9 cellular contexts compared by ENCODE assay signal in the genomic region with DNA sequence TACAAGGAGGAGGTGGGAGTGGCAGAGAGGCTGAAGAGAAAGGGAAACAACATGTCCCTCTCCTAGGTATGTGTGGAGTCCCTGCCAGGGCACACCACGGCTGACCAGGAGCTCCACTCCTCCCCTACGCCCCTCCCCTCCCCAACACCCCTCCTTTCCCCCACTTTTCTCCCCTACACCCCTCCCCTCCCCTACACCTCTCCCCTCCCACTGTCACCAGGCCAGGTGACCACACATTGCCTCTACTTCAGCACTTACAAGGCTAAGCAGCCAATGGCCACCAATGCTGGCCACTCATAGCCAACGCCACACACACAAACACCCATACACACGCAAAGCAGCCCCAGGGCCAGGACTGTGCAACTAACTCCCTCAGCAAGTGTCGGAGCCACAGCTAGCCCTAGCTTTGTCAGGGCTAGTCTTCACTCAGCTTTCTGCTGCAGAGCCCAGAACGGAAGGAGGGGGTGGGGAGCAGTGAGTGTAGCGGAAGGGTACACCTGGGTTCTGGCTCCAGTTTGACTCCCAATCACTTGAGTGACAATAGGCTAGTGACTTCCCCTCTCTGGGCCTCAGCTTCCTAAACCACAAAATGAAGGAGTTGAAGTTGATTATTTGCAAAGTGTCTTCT. TPM values are rescaled to one million over a fixed set of nuclear protein-coding genes. Genes with fewer than 3 reads are reported as not detected.
DNase-seq lines count a peak whose midpoint lies in the region; ATAC-seq and TF ChIP-seq lines count a peak whose summit lies in the region.
"Had no signal": no experiment of that assay in that cellular context is flagged by ENCODE, and none has a peak within 500 bp of the region (broad histone marks: within the 10 kb centered on the region; RNA-seq: fewer than 3 reads in every experiment).

No MANE protein-coding gene starts in this region.

- peaks cover 45% of the 10 kb centered on the region for H3F3A ChIP-seq in SK-N-SH (replicated peaks; ENCODE audit: insufficient read depth)

- H3K4me2 ChIP-seq in SK-N-SH = peak overlapping the region; percentile 54

- H4K20me1 ChIP-seq in SK-N-SH (ENCODE audit: insufficient read depth) = peaks cover 100% of the 10 kb centered on the region

- no peak overlapping the region for H2AFZ ChIP-seq in SK-N-SH (ENCODE audit: low read depth)

- H3K4me1 ChIP-seq in SK-N-SH (ENCODE audit: control insufficient read depth in 1 of 2, insufficient read depth in 2 of 2, low read depth in 1 of 2, low read length in 1 of 2) = peaks cover 3 to 26% of the 10 kb centered on the region in 2 experiments; a peak in 3 of 4 replicates
- H3K4me1 ChIP-seq in uterus = peaks cover 10 to 23% of the 10 kb centered on the region in 2 donors

- H3K27ac ChIP-seq in SK-N-SH (ENCODE audit: low read depth in 2 of 2, low read length in 1 of 2) (peak overlapping the region in 1 of 2 experiments; percentile 32; a peak in 2 of 4 replicates), uterus (peak overlapping the region; percentile 60 to 91)

- 96% methylated on average over 7 of the region's 7 CpGs for WGBS in SK-N-SH (ENCODE audit: low lambda C conversion rate)

- intact Hi-C loops in activated T-helper 1 cell treated with anti-CD3 and anti-CD28 coated beads, Interleukin-12 subunit alpha, Interleukin-12 subunit beta, Interleukin-2, Interleukin-4 antibody, amounts not matched to agents 30 ng/mL and 10 ng/mL and 1 ng/mL, durations not matched to agents 14 hours and 24 hours and 36 hours (cut with micrococcal nuclease) = no loop called here
- intact Hi-C loops in uterus (cut with DNase I; ENCODE audit: low total_unique reads) = no loop called here

- CTCF ChIA-PET in SK-N-SH (lab: Yijun Ruan, JAX) = interaction anchor here (1.0 to 26.0 kb wide), 3 partner anchors 9 to 112 kb away, joined by 3 to 683 read pairs (median 14); no protein-coding TSS in a partner anchor

- H3K4me3 ChIP-seq in SK-N-SH (ENCODE audit: low read depth in 2 of 2, low read length in 1 of 2) (no peak overlapping the region), uterus (no peak overlapping the region)

- no peaks in the 10 kb centered on the region for H3K9me3 Mint-ChIP-seq in activated T-helper 1 cell treated with anti-CD3 and anti-CD28 coated beads, Interleukin-12 subunit alpha, Interleukin-12 subunit beta, Interleukin-2, Interleukin-4 antibody, amounts not matched to agents 30 ng/mL and 10 ng/mL and 1 ng/mL, durations not matched to agents 14 hours and 24 hours and 36 hours
- no peaks in the 10 kb centered on the region for H3K9me3 Mint-ChIP-seq in memory B cell
- H3K9me3 Mint-ChIP-seq: neural crest cell had no signal

- peaks cover 13% of the 10 kb centered on the region for H3K27me3 Mint-ChIP-seq in activated T-helper 1 cell treated with anti-CD3 and anti-CD28 coated beads, Interleukin-12 subunit alpha, Interleukin-12 subunit beta, Interleukin-2, Interleukin-4 antibody, amounts not matched to agents 30 ng/mL and 10 ng/mL and 1 ng/mL, durations not matched to agents 14 hours and 24 hours and 36 hours (ENCODE audit: insufficient read depth)
- peaks cover 2% of the 10 kb centered on the region for H3K27me3 Mint-ChIP-seq in memory B cell

- TF ChIP-seq EP300 in SK-N-SH (IDR thresholded peaks at IDR 0.05; ENCODE audit: borderline replicate concordance in 1 of 2, low read depth in 1 of 2, low read length in 1 of 2) = no peak

- H3K27ac Mint-ChIP-seq in activated T-helper 1 cell treated with anti-CD3 and anti-CD28 coated beads, Interleukin-12 subunit alpha, Interleukin-12 subunit beta, Interleukin-2, Interleukin-4 antibody, amounts not matched to agents 30 ng/mL and 10 ng/mL and 1 ng/mL, durations not matched to agents 14 hours and 24 hours and 36 hours = peak overlapping the region; percentile 11
- no peak overlapping the region for H3K27ac Mint-ChIP-seq in memory B cell

- H3K36me3 Mint-ChIP-seq in activated T-helper 1 cell treated with anti-CD3 and anti-CD28 coated beads, Interleukin-12 subunit alpha, Interleukin-12 subunit beta, Interleukin-2, Interleukin-4 antibody, amounts not matched to agents 30 ng/mL and 10 ng/mL and 1 ng/mL, durations not matched to agents 14 hours and 24 hours and 36 hours (ENCODE audit: low read depth) = no peaks in the 10 kb centered on the region
- no peaks in the 10 kb centered on the region for H3K36me3 Mint-ChIP-seq in memory B cell

- peaks cover 18% of the 10 kb centered on the region for H3K4me1 Mint-ChIP-seq in activated T-helper 1 cell treated with anti-CD3 and anti-CD28 coated beads, Interleukin-12 subunit alpha, Interleukin-12 subunit beta, Interleukin-2, Interleukin-4 antibody, amounts not matched to agents 30 ng/mL and 10 ng/mL and 1 ng/mL, durations not matched to agents 14 hours and 24 hours and 36 hours (ENCODE audit: low read depth)
- peaks cover 11% of the 10 kb centered on the region for H3K4me1 Mint-ChIP-seq in memory B cell

- H3K9me2 ChIP-seq in SK-N-SH = no peaks in the 10 kb centered on the region

- no peaks in the 10 kb centered on the region for H3K27me3 ChIP-seq in SK-N-SH (ENCODE audit: insufficient read depth)
- H3K27me3 ChIP-seq in uterus = no peaks in the 10 kb centered on the region

- H3K9me3 ChIP-seq in SK-N-SH (no peaks in the 10 kb centered on the region), uterus (no peaks in the 10 kb centered on the region)

- POLR2A ChIA-PET in SK-N-SH (lab: Yijun Ruan, JAX) = no interaction called here

- TF ChIP-seq POLR2A in uterus (IDR thresholded peaks at IDR 0.05) = no peak

- DNase-seq in SK-N-SH (no peak), memory B cell (ENCODE audit: low spot score in 2 of 2) (no peak), uterus (no peak), COLO668 (lab: John Stamatoyannopoulos, UW; ENCODE audit: unreplicated experiment) (no peak), SHP77 treated with DMSO at 0.1 percent for 48 hours (lab: John Stamatoyannopoulos, UW) (no peak)
- DNase-seq in activated T-helper 1 cell treated with anti-CD3 and anti-CD28 coated beads, Interleukin-12 subunit alpha, Interleukin-12 subunit beta, Interleukin-2, Interleukin-4 antibody, amounts not matched to agents 30 ng/mL and 10 ng/mL and 1 ng/mL, durations not matched to agents 14 hours and 24 hours and 36 hours (ENCODE audit: low spot score) = no peak

- no peak overlapping the region for H3K9ac ChIP-seq in SK-N-SH

- ATAC-seq in SK-N-SH treated with all-trans-retinoic acid at 6 μM for 48 hours (no peak), memory B cell (ENCODE audit: low read depth) (peak; percentile 78), GM18873 (IDR thresholded peaks at IDR 0.05; ENCODE audit: low FRiP score, unreplicated experiment) (no peak)

- TF ChIP-seq CTCF in SK-N-SH (IDR thresholded peaks at IDR 0.05) (no peak), uterus (IDR thresholded peaks at IDR 0.05) (no peak)

- peaks cover 100% of the 10 kb centered on the region for H3K79me2 ChIP-seq in SK-N-SH (ENCODE audit: insufficient read depth)

- peak overlapping the region; percentile 35 for H3K4me3 Mint-ChIP-seq in activated T-helper 1 cell treated with anti-CD3 and anti-CD28 coated beads, Interleukin-12 subunit alpha, Interleukin-12 subunit beta, Interleukin-2, Interleukin-4 antibody, amounts not matched to agents 30 ng/mL and 10 ng/mL and 1 ng/mL, durations not matched to agents 14 hours and 24 hours and 36 hours
- H3K4me3 Mint-ChIP-seq in memory B cell = peak overlapping the region; percentile 66
- H3K4me3 Mint-ChIP-seq: neural crest cell had no signal

- H3K36me3 ChIP-seq in SK-N-SH (replicated peaks in 1 of 2; ENCODE audit: control insufficient read depth in 1 of 2, insufficient read depth in 2 of 2, low read length in 1 of 2) = peaks cover 0 to 48% of the 10 kb centered on the region in 2 experiments
- no peaks in the 10 kb centered on the region for H3K36me3 ChIP-seq in uterus

- no peak for TF ChIP-seq RAD21 in SK-N-SH (IDR thresholded peaks at IDR 0.05; ENCODE audit: low read length)

TF ChIP-seq in SK-N-SH, 30 proteins besides CTCF, POLR2A, EP300 and RAD21 (continues in another document):
- TF ChIP-seq SIN3A (IDR thresholded peaks at IDR 0.05; ENCODE audit: borderline replicate concordance, low read depth, low read length) = no peak

TF ChIP-seq in SK-N-SH treated with all-trans-retinoic acid at 6 μM for 48 hours, 23 proteins besides CTCF, POLR2A, EP300 and RAD21:
- no peak for TF ChIP-seq ZFP3 (CRISPR knock-in tag; IDR thresholded peaks at IDR 0.05)

RNA-seq across cellular contexts. Expression of a gene that starts 8.2 kb away (rescaled TPM):
- 264 and 290 TPM in 2 replicates for polyA plus RNA-seq in SK-N-SH (2012; rRNA removed)
- 172 and 212 TPM in 2 replicates for polyA plus RNA-seq in SK-N-SH (2012; cell fraction: cytosol; rRNA removed)
- polyA plus RNA-seq in SK-N-SH (2012; cell fraction: nucleus; rRNA removed) = 169 and 174 TPM in 2 replicates
- total RNA-seq in activated T-helper 1 cell treated with anti-CD3 and anti-CD28 coated beads, Interleukin-12 subunit alpha, Interleukin-12 subunit beta, Interleukin-2, Interleukin-4 antibody, amounts not matched to agents 30 ng/mL and 10 ng/mL and 1 ng/mL, durations not matched to agents 14 hours and 24 hours and 36 hours = 0.91 and 0.96 TPM in 2 replicates
- total RNA-seq in uterus = 100 to 1,000 TPM; 204 to 520 (median 372) TPM

RNA-seq across cellular contexts. Expression of a gene that starts 26.7 kb away (rescaled TPM):
- 35.7 and 38.7 TPM in 2 replicates for polyA plus RNA-seq in SK-N-SH (2012; rRNA removed)
- 25.5 and 29.1 TPM in 2 replicates for polyA plus RNA-seq in SK-N-SH (2012; cell fraction: cytosol; rRNA removed)
- 90.7 and 99.3 TPM in 2 replicates for polyA plus RNA-seq in SK-N-SH (2012; cell fraction: nucleus; rRNA removed)
- 240 and 241 TPM in 2 replicates for total RNA-seq in activated T-helper 1 cell treated with anti-CD3 and anti-CD28 coated beads, Interleukin-12 subunit alpha, Interleukin-12 subunit beta, Interleukin-2, Interleukin-4 antibody, amounts not matched to agents 30 ng/mL and 10 ng/mL and 1 ng/mL, durations not matched to agents 14 hours and 24 hours and 36 hours
- total RNA-seq in uterus = 100 to 1,000 TPM; 115 to 298 (median 171) TPM

RNA-seq across cellular contexts. Expression of a gene that starts 43.8 kb away (rescaled TPM):
- polyA plus RNA-seq in SK-N-SH (2012; rRNA removed) = 31.7 and 37.1 TPM in 2 replicates
- 19.4 and 24.0 TPM in 2 replicates for polyA plus RNA-seq in SK-N-SH (2012; cell fraction: cytosol; rRNA removed)
- 161 and 199 TPM in 2 replicates for polyA plus RNA-seq in SK-N-SH (2012; cell fraction: nucleus; rRNA removed)
- 23.2 and 27.1 TPM in 2 replicates for total RNA-seq in activated T-helper 1 cell treated with anti-CD3 and anti-CD28 coated beads, Interleukin-12 subunit alpha, Interleukin-12 subunit beta, Interleukin-2, Interleukin-4 antibody, amounts not matched to agents 30 ng/mL and 10 ng/mL and 1 ng/mL, durations not matched to agents 14 hours and 24 hours and 36 hours
- total RNA-seq in uterus = 100 to 1,000 TPM in 1 of 4 donors, 10 to 100 TPM in 3; 29.5 to 111 (median 64.5) TPM

Comparison
In these comparisons a context has a peak if more than half of its experiments do, and no peak if none do; other contexts are left out.
1. RNA of a gene that starts 8.2 kb away (total RNA-seq): 204 to 520 TPM in uterus; 0.91 to 0.96 TPM in activated T-helper 1 cell treated with anti-CD3 and anti-CD28 coated beads, Interleukin-12 subunit alpha, Interleukin-12 subunit beta, Interleukin-2, Interleukin-4 antibody, amounts not matched to agents 30 ng/mL and 10 ng/mL and 1 ng/mL, durations not matched to agents 14 hours and 24 hours and 36 hours; every median in the first group is over 100 times any median in the second.